ENCODE assay signal across 3 cellular contexts in the genomic region with DNA sequence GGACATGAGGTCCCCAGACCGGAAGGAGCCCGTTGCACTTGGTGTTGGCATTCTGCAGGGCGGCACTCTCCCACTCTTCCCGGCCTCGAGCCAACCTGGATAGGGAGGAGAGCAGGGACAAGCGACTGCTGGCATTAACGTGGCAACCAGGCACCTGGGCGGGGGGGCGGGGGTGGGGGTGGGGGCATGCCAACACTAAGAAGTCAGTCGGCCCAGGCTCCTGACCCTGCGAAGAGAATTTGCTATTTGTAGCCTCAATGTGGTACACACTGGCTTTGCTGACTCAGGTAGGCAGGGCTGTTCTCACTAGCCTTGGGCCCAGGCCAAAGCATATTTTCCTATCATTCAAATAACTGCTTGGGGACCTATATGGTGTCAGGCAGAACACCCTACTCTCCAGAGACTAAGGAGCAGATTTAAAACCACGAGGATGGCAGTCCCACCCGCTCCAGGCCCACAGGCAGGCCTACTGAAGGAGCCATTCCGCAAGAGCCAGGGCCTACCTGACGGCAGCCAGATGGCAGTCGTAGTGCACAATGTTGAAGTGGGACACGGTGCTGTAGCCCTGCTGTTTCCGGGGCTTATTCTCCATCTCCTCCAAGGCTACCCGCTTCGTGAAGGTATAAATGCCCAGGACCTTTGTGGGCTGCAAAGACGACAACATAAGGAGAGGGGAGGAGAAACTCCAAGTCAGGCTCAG.
TF ChIP-seq lines count a peak whose summit lies in the region.

No MANE protein-coding gene starts in this region.

TF ChIP-seq in liver, 16 proteins besides CTCF, POLR2A, EP300 and RAD21 (continued from another document):
- TF ChIP-seq, protein P1, sequence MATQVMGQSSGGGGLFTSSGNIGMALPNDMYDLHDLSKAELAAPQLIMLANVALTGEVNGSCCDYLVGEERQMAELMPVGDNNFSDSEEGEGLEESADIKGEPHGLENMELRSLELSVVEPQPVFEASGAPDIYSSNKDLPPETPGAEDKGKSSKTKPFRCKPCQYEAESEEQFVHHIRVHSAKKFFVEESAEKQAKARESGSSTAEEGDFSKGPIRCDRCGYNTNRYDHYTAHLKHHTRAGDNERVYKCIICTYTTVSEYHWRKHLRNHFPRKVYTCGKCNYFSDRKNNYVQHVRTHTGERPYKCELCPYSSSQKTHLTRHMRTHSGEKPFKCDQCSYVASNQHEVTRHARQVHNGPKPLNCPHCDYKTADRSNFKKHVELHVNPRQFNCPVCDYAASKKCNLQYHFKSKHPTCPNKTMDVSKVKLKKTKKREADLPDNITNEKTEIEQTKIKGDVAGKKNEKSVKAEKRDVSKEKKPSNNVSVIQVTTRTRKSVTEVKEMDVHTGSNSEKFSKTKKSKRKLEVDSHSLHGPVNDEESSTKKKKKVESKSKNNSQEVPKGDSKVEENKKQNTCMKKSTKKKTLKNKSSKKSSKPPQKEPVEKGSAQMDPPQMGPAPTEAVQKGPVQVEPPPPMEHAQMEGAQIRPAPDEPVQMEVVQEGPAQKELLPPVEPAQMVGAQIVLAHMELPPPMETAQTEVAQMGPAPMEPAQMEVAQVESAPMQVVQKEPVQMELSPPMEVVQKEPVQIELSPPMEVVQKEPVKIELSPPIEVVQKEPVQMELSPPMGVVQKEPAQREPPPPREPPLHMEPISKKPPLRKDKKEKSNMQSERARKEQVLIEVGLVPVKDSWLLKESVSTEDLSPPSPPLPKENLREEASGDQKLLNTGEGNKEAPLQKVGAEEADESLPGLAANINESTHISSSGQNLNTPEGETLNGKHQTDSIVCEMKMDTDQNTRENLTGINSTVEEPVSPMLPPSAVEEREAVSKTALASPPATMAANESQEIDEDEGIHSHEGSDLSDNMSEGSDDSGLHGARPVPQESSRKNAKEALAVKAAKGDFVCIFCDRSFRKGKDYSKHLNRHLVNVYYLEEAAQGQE (IDR thresholded peaks at IDR 0.05): no peak
- TF ChIP-seq TAF1 (conservative IDR thresholded peaks at IDR 0.05) (no peak), HNF4A (conservative IDR thresholded peaks at IDR 0.05) (no peak), YY1 (IDR thresholded peaks at IDR 0.05) (no peak), MAX (IDR thresholded peaks at IDR 0.05) (no peak), RXRA (IDR thresholded peaks at IDR 0.05) (no peak), NR2F2 (IDR thresholded peaks at IDR 0.05) (no peak), ZBTB33 (IDR thresholded peaks at IDR 0.05) (no peak), HNF4G (IDR thresholded peaks at IDR 0.05) (no peak)
- TF ChIP-seq, protein P2, sequence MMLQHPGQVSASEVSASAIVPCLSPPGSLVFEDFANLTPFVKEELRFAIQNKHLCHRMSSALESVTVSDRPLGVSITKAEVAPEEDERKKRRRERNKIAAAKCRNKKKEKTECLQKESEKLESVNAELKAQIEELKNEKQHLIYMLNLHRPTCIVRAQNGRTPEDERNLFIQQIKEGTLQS (IDR thresholded peaks at IDR 0.05): no peak

TF ChIP-seq in HepG2, 621 proteins besides CTCF, POLR2A, EP300 and RAD21 (continued from another document):
- TF ChIP-seq ZBTB37 (CRISPR knock-in tag; IDR thresholded peaks at IDR 0.05): no peak
TF ChIP-seq in HepG2: peak in this region for 1.

TF ChIP-seq in SK-N-SH treated with all-trans-retinoic acid at 6 μM for 48 hours, 23 proteins besides CTCF, POLR2A, EP300 and RAD21 (continued from another document):
- TF ChIP-seq CREB5 (CRISPR knock-in tag; IDR thresholded peaks at IDR 0.05; ENCODE audit: low read depth) (no peak), PPARA (CRISPR knock-in tag; IDR thresholded peaks at IDR 0.05; ENCODE audit: borderline replicate concordance) (no peak), ESRRG (CRISPR knock-in tag; IDR thresholded peaks at IDR 0.05) (no peak), BACH2 (CRISPR knock-in tag; IDR thresholded peaks at IDR 0.05; ENCODE audit: borderline replicate concordance) (no peak), RARB (CRISPR knock-in tag; IDR thresholded peaks at IDR 0.05) (no peak), ZFP3 (CRISPR knock-in tag; IDR thresholded peaks at IDR 0.05) (no peak), PATZ1 (CRISPR knock-in tag; IDR thresholded peaks at IDR 0.05; ENCODE audit: borderline replicate concordance) (no peak), ZNF70 (CRISPR knock-in tag; IDR thresholded peaks at IDR 0.05) (no peak)
- TF ChIP-seq, protein P3, sequence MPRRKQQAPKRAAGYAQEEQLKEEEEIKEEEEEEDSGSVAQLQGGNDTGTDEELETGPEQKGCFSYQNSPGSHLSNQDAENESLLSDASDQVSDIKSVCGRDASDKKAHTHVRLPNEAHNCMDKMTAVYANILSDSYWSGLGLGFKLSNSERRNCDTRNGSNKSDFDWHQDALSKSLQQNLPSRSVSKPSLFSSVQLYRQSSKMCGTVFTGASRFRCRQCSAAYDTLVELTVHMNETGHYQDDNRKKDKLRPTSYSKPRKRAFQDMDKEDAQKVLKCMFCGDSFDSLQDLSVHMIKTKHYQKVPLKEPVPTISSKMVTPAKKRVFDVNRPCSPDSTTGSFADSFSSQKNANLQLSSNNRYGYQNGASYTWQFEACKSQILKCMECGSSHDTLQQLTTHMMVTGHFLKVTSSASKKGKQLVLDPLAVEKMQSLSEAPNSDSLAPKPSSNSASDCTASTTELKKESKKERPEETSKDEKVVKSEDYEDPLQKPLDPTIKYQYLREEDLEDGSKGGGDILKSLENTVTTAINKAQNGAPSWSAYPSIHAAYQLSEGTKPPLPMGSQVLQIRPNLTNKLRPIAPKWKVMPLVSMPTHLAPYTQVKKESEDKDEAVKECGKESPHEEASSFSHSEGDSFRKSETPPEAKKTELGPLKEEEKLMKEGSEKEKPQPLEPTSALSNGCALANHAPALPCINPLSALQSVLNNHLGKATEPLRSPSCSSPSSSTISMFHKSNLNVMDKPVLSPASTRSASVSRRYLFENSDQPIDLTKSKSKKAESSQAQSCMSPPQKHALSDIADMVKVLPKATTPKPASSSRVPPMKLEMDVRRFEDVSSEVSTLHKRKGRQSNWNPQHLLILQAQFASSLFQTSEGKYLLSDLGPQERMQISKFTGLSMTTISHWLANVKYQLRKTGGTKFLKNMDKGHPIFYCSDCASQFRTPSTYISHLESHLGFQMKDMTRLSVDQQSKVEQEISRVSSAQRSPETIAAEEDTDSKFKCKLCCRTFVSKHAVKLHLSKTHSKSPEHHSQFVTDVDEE (CRISPR knock-in tag; IDR thresholded peaks at IDR 0.05): no peak
